ENCODE assay signal across 8 cellular contexts in genomic region chr2:1743396-1744150, GRCh38. TPM values are rescaled to one million over a fixed set of nuclear protein-coding genes. Genes with fewer than 3 reads are reported as not detected.
DNase-seq lines count a peak whose midpoint lies in the region; TF ChIP-seq lines count a peak whose summit lies in the region.

No MANE protein-coding gene starts in this region.

- H3K4me3 Mint-ChIP-seq in nephron progenitor cell = peak overlapping the region; percentile 95

- TF ChIP-seq CTCF in fibroblast of pulmonary artery (IDR thresholded peaks at IDR 0.05; ENCODE audit: low read length, missing control alignments) = no peak
- no peak for TF ChIP-seq CTCF in nephron progenitor cell (IDR thresholded peaks at IDR 0.05)
- TF ChIP-seq CTCF in GM10266 (IDR thresholded peaks at IDR 0.05; ENCODE audit: control insufficient read depth, insufficient read depth, low read depth, missing control alignments) = no peak

- H3K36me3 Mint-ChIP-seq in nephron progenitor cell (ENCODE audit: low read depth) = peaks cover 47% of the 10 kb centered on the region

- DNase-seq in AG20443 (ENCODE audit: low spot score) (peak; percentile 43), fibroblast of pulmonary artery (ENCODE audit: low read depth) (peak; percentile 67), nephron progenitor cell (peak; percentile 66), GF-D8 (lab: John Stamatoyannopoulos, UW) (no peak), GM10266 (ENCODE audit: extremely low spot score) (no peak), NCI-H1048 (lab: John Stamatoyannopoulos, UW) (no peak), DMS79 treated with DMSO at 0.1 percent for 48 hours (lab: John Stamatoyannopoulos, UW) (no peak)

- peaks cover 54% of the 10 kb centered on the region for H3K4me1 Mint-ChIP-seq in nephron progenitor cell

- peaks cover 12% of the 10 kb centered on the region for H3K9me3 Mint-ChIP-seq in nephron progenitor cell

- peak overlapping the region; percentile 71 for H3K4me3 ChIP-seq in fibroblast of pulmonary artery (replicated peaks; ENCODE audit: low read depth, low read length)

- H3K27ac Mint-ChIP-seq in nephron progenitor cell = peak overlapping the region; percentile 32

- peaks cover 3% of the 10 kb centered on the region for H3K27me3 Mint-ChIP-seq in nephron progenitor cell (ENCODE audit: low read depth, poor library complexity)

TF ChIP-seq in PFSK-1, 5 proteins besides CTCF, POLR2A, EP300 and RAD21:
- peak; percentile 18; the same call in 1 of the 2 replicates for TF ChIP-seq SIN3A (IDR thresholded peaks at IDR 0.05; ENCODE audit: borderline replicate concordance, insufficient read depth, low read length)
- TF ChIP-seq TAF1 (IDR thresholded peaks at IDR 0.05; ENCODE audit: borderline replicate concordance, insufficient read depth, low read length) = peak; percentile 69; the same call in 1 of the 2 replicates
- TF ChIP-seq FOXP2 (optimal IDR thresholded peaks at IDR 0.05; ENCODE audit: borderline replicate concordance, extremely low read depth, extremely low read length, insufficient read depth) = no peak
- TF ChIP-seq REST (IDR thresholded peaks at IDR 0.05; ENCODE audit: insufficient read depth in 1 of 2, low read depth in 2 of 2, low read length in 2 of 2) = 0 out of 4 replicates have a peak, but pooled peaks of 1 of the 2 experiments have one; percentile 52
- TF ChIP-seq POLR2AphosphoS5 (IDR thresholded peaks at IDR 0.05; ENCODE audit: low read depth, low read length) = peak; percentile 34

RNA-seq across cellular contexts. Expression of gene PXDN, which starts 0.7 kb away (rescaled TPM):
- polyA plus RNA-seq in PFSK-1 (2012; ENCODE audit: insufficient read length, low read depth) = 1,212 TPM

Comparison
In these comparisons a context has a peak if more than half of its experiments do, and no peak if none do; other contexts are left out.
1. DNase-seq: peak in AG20443 (single experiment), fibroblast of pulmonary artery (single experiment) and nephron progenitor cell (single experiment); none in GF-D8 (single experiment), GM10266 (single experiment), NCI-H1048 (single experiment) and DMS79 treated with DMSO at 0.1 percent for 48 hours (single experiment).